In genomic region chr9:114386361-114386885, GRCh38 we compare ENCODE assay signal across 9 cellular contexts. TPM values are rescaled to one million over a fixed set of nuclear protein-coding genes. Genes with fewer than 3 reads are reported as not detected.
DNase-seq lines count a peak whose midpoint lies in the region; ATAC-seq and TF ChIP-seq lines count a peak whose summit lies in the region.
"Had no signal": no experiment of that assay in that cellular context is flagged by ENCODE, and none has a peak within 500 bp of the region (broad histone marks: within the 10 kb centered on the region; RNA-seq: fewer than 3 reads in every experiment).

No MANE protein-coding gene starts in this region.

- H3K36me3 ChIP-seq in mesodermal cell (ENCODE audit: control insufficient read depth, insufficient read depth, low read length) (peaks cover 5% of the 10 kb centered on the region), SK-N-SH (replicated peaks in 1 of 2; ENCODE audit: control insufficient read depth in 1 of 2, insufficient read depth in 2 of 2, low read length in 1 of 2) (no peaks in the 10 kb centered on the region)

- H3K4me1 ChIP-seq in mesodermal cell (ENCODE audit: control insufficient read depth, insufficient read depth, low read length, poor library complexity, severe bottlenecking) (peaks cover 51% of the 10 kb centered on the region), SK-N-SH (ENCODE audit: control insufficient read depth in 1 of 2, insufficient read depth in 2 of 2, low read depth in 1 of 2, low read length in 1 of 2) (peaks cover 11 to 14% of the 10 kb centered on the region in 2 experiments; a peak in 3 of 4 replicates)

- ATAC-seq in HG03280 (IDR thresholded peaks at IDR 0.05; ENCODE audit: unreplicated experiment) = no peak

- H3K36me3 Mint-ChIP-seq in activated naive CD4-positive, alpha-beta T cell treated with anti-CD3 and anti-CD28 coated beads, Interleukin-2, amount 10 ng/mL, durations not matched to agents 7 days and 5 days = peaks cover 92% of the 10 kb centered on the region
- H3K36me3 Mint-ChIP-seq in brain (no peaks in the 10 kb centered on the region), type B pancreatic cell (no peaks in the 10 kb centered on the region)

- POLR2A ChIA-PET in SK-N-SH (lab: Yijun Ruan, JAX) = no interaction called here

- peak overlapping the region; percentile 100 for H3K4me3 Mint-ChIP-seq in activated naive CD4-positive, alpha-beta T cell treated with anti-CD3 and anti-CD28 coated beads, Interleukin-2, amount 10 ng/mL, durations not matched to agents 7 days and 5 days
- H3K4me3 Mint-ChIP-seq in brain (peak overlapping the region; percentile 80 to 92 (median 88)), type B pancreatic cell (peak overlapping the region; percentile 89)

- H3K79me2 ChIP-seq in SK-N-SH (ENCODE audit: insufficient read depth) = no peaks in the 10 kb centered on the region

- no peaks in the 10 kb centered on the region for H3F3A ChIP-seq in SK-N-SH (replicated peaks; ENCODE audit: insufficient read depth)

- DNase-seq in activated naive CD4-positive, alpha-beta T cell treated with anti-CD3 and anti-CD28 coated beads, Interleukin-2, amount 10 ng/mL, durations not matched to agents 7 days and 5 days = peak; percentile 36
- DNase-seq in activated naive CD4-positive, alpha-beta T cell (lab: John Stamatoyannopoulos, UW) = no peak
- DNase-seq in type B pancreatic cell (ENCODE audit: extremely low spot score, unreplicated experiment) = no peak
- DNase-seq in SK-N-SH = no peak
- DNase-seq in activated gamma-delta T cell treated with Interleukin-2 at 50 U/mL for 16 hours = no peak
- DNase-seq: mesendoderm had no signal

- no peak for TF ChIP-seq RAD21 in SK-N-SH (IDR thresholded peaks at IDR 0.05; ENCODE audit: low read length)

- H3K4me2 ChIP-seq in SK-N-SH = no peak overlapping the region

- WGBS in mesodermal cell (ENCODE audit: insufficient coverage in 2 of 2), 2 experiments = 69 to 79% methylated on average over 3 to 10 of the region's 10 CpGs
- WGBS in SK-N-SH (ENCODE audit: low lambda C conversion rate) = 90% methylated on average over 9 of the region's 10 CpGs

- H3K9ac ChIP-seq in SK-N-SH = no peak overlapping the region

- no peaks in the 10 kb centered on the region for H3K9me2 ChIP-seq in SK-N-SH

- no peaks in the 10 kb centered on the region for H3K27me3 ChIP-seq in SK-N-SH (ENCODE audit: insufficient read depth)

- no peak for TF ChIP-seq EP300 in SK-N-SH (IDR thresholded peaks at IDR 0.05; ENCODE audit: borderline replicate concordance in 1 of 2, low read depth in 1 of 2, low read length in 1 of 2)

- TF ChIP-seq CTCF in brain (conservative IDR thresholded peaks at IDR 0.05) (no peak), type B pancreatic cell (conservative IDR thresholded peaks at IDR 0.05) (no peak), SK-N-SH (IDR thresholded peaks at IDR 0.05) (no peak)

- H3K4me3 ChIP-seq in mesodermal cell (ENCODE audit: extremely low read depth, insufficient read depth, low read length, poor library complexity, severe bottlenecking) = peak overlapping the region; percentile 46
- H3K4me3 ChIP-seq in SK-N-SH (ENCODE audit: low read depth in 2 of 2, low read length in 1 of 2) = no peak overlapping the region

- no peaks in the 10 kb centered on the region for H4K20me1 ChIP-seq in SK-N-SH (ENCODE audit: insufficient read depth)

- H3K27ac ChIP-seq in mesodermal cell (ENCODE audit: low read depth, low read length, severe bottlenecking) (no peak overlapping the region), SK-N-SH (ENCODE audit: low read depth in 2 of 2, low read length in 1 of 2) (no peak overlapping the region)

- H3K9me3 ChIP-seq in mesodermal cell (ENCODE audit: control insufficient read depth, low read length) (no peaks in the 10 kb centered on the region), SK-N-SH (no peaks in the 10 kb centered on the region)

- peak overlapping the region; percentile 100 for H3K27ac Mint-ChIP-seq in activated naive CD4-positive, alpha-beta T cell treated with anti-CD3 and anti-CD28 coated beads, Interleukin-2, amount 10 ng/mL, durations not matched to agents 7 days and 5 days
- H3K27ac Mint-ChIP-seq in brain = peak overlapping the region; percentile 87 to 95 (median 92)
- H3K27ac Mint-ChIP-seq in type B pancreatic cell = peak overlapping the region; percentile 75

- H3K9me3 Mint-ChIP-seq in activated naive CD4-positive, alpha-beta T cell treated with anti-CD3 and anti-CD28 coated beads, Interleukin-2, amount 10 ng/mL, durations not matched to agents 7 days and 5 days = no peaks in the 10 kb centered on the region
- no peaks in the 10 kb centered on the region for H3K9me3 Mint-ChIP-seq in brain
- no peaks in the 10 kb centered on the region for H3K9me3 Mint-ChIP-seq in type B pancreatic cell

- CTCF ChIA-PET in activated naive CD4-positive, alpha-beta T cell treated with anti-CD3 and anti-CD28 coated beads, Interleukin-2, amount 10 ng/mL, durations not matched to agents 7 days and 5 days (lab: Charles Lee) = interaction anchor here (0.7 to 6.8 kb wide), 11 partner anchors 10 to 267 kb away, joined by 3 to 65 read pairs (median 6); no protein-coding TSS in a partner anchor
- CTCF ChIA-PET in SK-N-SH (lab: Yijun Ruan, JAX) = interaction anchor here (1.1 to 1.8 kb wide), 3 partner anchors 10 to 47 kb away, joined by 3 to 6 read pairs (median 3); no protein-coding TSS in a partner anchor

- H2AFZ ChIP-seq in SK-N-SH (ENCODE audit: low read depth) = no peak overlapping the region

- no peaks in the 10 kb centered on the region for H3K27me3 Mint-ChIP-seq in activated naive CD4-positive, alpha-beta T cell treated with anti-CD3 and anti-CD28 coated beads, Interleukin-2, amount 10 ng/mL, durations not matched to agents 7 days and 5 days
- H3K27me3 Mint-ChIP-seq in brain (peaks cover 4% of the 10 kb centered on the region), type B pancreatic cell (no peaks in the 10 kb centered on the region)

- H3K4me1 Mint-ChIP-seq in activated naive CD4-positive, alpha-beta T cell treated with anti-CD3 and anti-CD28 coated beads, Interleukin-2, amount 10 ng/mL, durations not matched to agents 7 days and 5 days = peaks cover 65% of the 10 kb centered on the region
- H3K4me1 Mint-ChIP-seq in brain (peaks cover 92% of the 10 kb centered on the region), type B pancreatic cell (ENCODE audit: unreplicated experiment) (peaks cover 53% of the 10 kb centered on the region)

TF ChIP-seq in SK-N-SH, 30 proteins besides CTCF, POLR2A, EP300 and RAD21 (continues in another document):
- TF ChIP-seq TAF1 (IDR thresholded peaks at IDR 0.05; ENCODE audit: borderline replicate concordance, low read depth, low read length) = no peak
- no peak for TF ChIP-seq TEAD4 (IDR thresholded peaks at IDR 0.05; ENCODE audit: borderline replicate concordance, insufficient read depth)
- no peak for TF ChIP-seq USF2 (IDR thresholded peaks at IDR 0.05; ENCODE audit: borderline replicate concordance, low read depth, low read length)
- TF ChIP-seq USF1 (IDR thresholded peaks at IDR 0.05; ENCODE audit: borderline replicate concordance, low read depth) = no peak
- TF ChIP-seq ZBTB33 (IDR thresholded peaks at IDR 0.05; ENCODE audit: borderline replicate concordance, low read depth) = no peak

RNA-seq across cellular contexts. Expression of gene AKNA, which starts 1.4 kb away (rescaled TPM):
- 9.6 TPM for polyA plus RNA-seq in brain (ENCODE audit: insufficient read depth, low read depth, low replicate concordance)
- 16.7 TPM for polyA plus RNA-seq in mesodermal cell (2013, experiment 1 of 2)
- 14.3 TPM for polyA plus RNA-seq in mesodermal cell (2013, experiment 2 of 2)
- total RNA-seq in type B pancreatic cell (ENCODE audit: low replicate concordance) = 11.5 and 14.0 TPM in 2 replicates
- 0.70 and 0.84 TPM in 2 replicates for polyA plus RNA-seq in SK-N-SH (2012; rRNA removed)
- 0.28 and 0.55 TPM in 2 replicates for polyA plus RNA-seq in SK-N-SH (2012; cell fraction: cytosol; rRNA removed)
- 2.4 and 3.0 TPM in 2 replicates for polyA plus RNA-seq in SK-N-SH (2012; cell fraction: nucleus; rRNA removed)

RNA-seq across cellular contexts. Expression of gene ORM2, which starts 56.8 kb away (rescaled TPM):
- polyA plus RNA-seq in brain (ENCODE audit: insufficient read depth, low read depth, low replicate concordance) = 0.49 TPM
- not detected for polyA plus RNA-seq in mesodermal cell (2013, experiment 1 of 2)
- not detected for polyA plus RNA-seq in mesodermal cell (2013, experiment 2 of 2)
- total RNA-seq in type B pancreatic cell (ENCODE audit: low replicate concordance) = not detected in 2 replicates
- polyA plus RNA-seq in SK-N-SH (2012; rRNA removed) = not detected in 2 replicates
- polyA plus RNA-seq in SK-N-SH (2012; cell fraction: cytosol; rRNA removed) = not detected in 2 replicates
- not detected in 2 replicates for polyA plus RNA-seq in SK-N-SH (2012; cell fraction: nucleus; rRNA removed)
